ENCODE assay signal across 15 cellular contexts in the genomic region with DNA sequence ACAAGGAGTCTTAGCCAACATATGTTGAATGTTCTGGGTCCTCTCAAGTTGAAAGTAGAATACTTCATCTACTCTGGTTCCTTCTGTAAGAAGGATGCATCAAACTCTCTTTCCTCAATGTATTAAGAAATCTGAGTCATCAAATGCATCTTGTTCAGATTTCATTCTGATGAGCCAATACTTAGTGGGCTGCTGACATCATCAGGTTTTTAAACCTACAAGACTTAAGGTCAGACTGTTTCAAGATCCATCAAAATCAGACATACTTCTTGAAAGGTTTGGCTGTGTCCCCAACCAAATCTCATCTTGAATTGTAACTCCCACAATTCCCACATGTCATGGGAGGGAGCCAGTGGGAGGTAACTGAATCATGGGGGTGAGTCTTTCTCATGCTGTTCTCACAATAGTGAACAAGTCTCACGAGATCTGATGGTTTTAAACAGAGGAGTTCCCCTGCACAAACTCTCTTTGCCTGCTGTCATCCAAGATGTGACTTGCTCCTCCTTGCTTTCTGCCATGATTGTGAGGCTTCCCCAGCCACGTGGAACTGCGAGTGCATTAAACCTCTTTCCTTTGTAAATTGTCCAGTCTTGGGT.
DNase-seq lines count a peak whose midpoint lies in the region; ATAC-seq and TF ChIP-seq lines count a peak whose summit lies in the region.
"Had no signal": no experiment of that assay in that cellular context is flagged by ENCODE, and none has a peak within 500 bp of the region (broad histone marks: within the 10 kb centered on the region; RNA-seq: fewer than 3 reads in every experiment).

No MANE protein-coding gene starts in this region.

- H3K4me1 Mint-ChIP-seq in activated T-cell treated with anti-CD3 and anti-CD28 coated beads, Interleukin-2, amount 50 U/mL, for 4 hours (ENCODE audit: low read depth) = peaks cover 36% of the 10 kb centered on the region

- H3K27me3 ChIP-seq in brain microvascular endothelial cell (replicated peaks) = no peaks in the 10 kb centered on the region
- H3K27me3 ChIP-seq: BLaER1, spleen had no signal

- H3K36me3 Mint-ChIP-seq in activated T-cell treated with anti-CD3 and anti-CD28 coated beads, Interleukin-2, amount 50 U/mL, for 4 hours (ENCODE audit: insufficient read depth) = peaks cover 44% of the 10 kb centered on the region

- H3K4me3 ChIP-seq in brain microvascular endothelial cell (ENCODE audit: low read depth, low read length) = no peak overlapping the region
- no peak overlapping the region for H3K4me3 ChIP-seq in retinal pigment epithelial cell (ENCODE audit: low read length)
- H3K4me3 ChIP-seq: BLaER1, spleen had no signal

- peak; percentile 92 to 93 for ATAC-seq in activated T-cell treated with anti-CD3 and anti-CD28 coated beads, Interleukin-2, amount 50 U/mL, for 4 hours
- ATAC-seq in HG02973 (IDR thresholded peaks at IDR 0.05; ENCODE audit: unreplicated experiment) = no peak

- in situ Hi-C loops in brain microvascular endothelial cell (cut with HindIII; ENCODE audit: low pct_ligation_motif_present, low sequenced_read_pairs) = no loop called here

- no peak overlapping the region for H3K4me3 Mint-ChIP-seq in activated T-cell treated with anti-CD3 and anti-CD28 coated beads, Interleukin-2, amount 50 U/mL, for 4 hours
- H3K4me3 Mint-ChIP-seq: central memory CD8-positive, alpha-beta T cell; stimulated activated naive CD8-positive, alpha-beta T cell treated with anti-CD3 and anti-CD28 coated beads, Interleukin-15, Interleukin-2, amounts not matched to agents 100 ng/mL and 50 ng/mL, for 24 hours had no signal

- TF ChIP-seq CTCF in brain microvascular endothelial cell (IDR thresholded peaks at IDR 0.05; ENCODE audit: low read depth, low read length, missing control alignments) = no peak
- no peak for TF ChIP-seq CTCF in retinal pigment epithelial cell (conservative IDR thresholded peaks at IDR 0.05; ENCODE audit: low read depth, low read length)

- H3K27me3 Mint-ChIP-seq in activated T-cell treated with anti-CD3 and anti-CD28 coated beads, Interleukin-2, amount 50 U/mL, for 4 hours (ENCODE audit: low read depth) = no peaks in the 10 kb centered on the region
- H3K27me3 Mint-ChIP-seq: central memory CD8-positive, alpha-beta T cell; stimulated activated naive CD8-positive, alpha-beta T cell treated with anti-CD3 and anti-CD28 coated beads, Interleukin-15, Interleukin-2, amounts not matched to agents 100 ng/mL and 50 ng/mL, for 24 hours had no signal

- no peaks in the 10 kb centered on the region for H3K36me3 ChIP-seq in brain microvascular endothelial cell (replicated peaks)

- H3K27ac ChIP-seq in brain microvascular endothelial cell = peak overlapping the region; percentile 52
- H3K27ac ChIP-seq: BLaER1, HL-60, spleen had no signal

- H3K9me3 Mint-ChIP-seq in activated T-cell treated with anti-CD3 and anti-CD28 coated beads, Interleukin-2, amount 50 U/mL, for 4 hours = no peaks in the 10 kb centered on the region
- H3K9me3 Mint-ChIP-seq: central memory CD8-positive, alpha-beta T cell had no signal

- no peak for DNase-seq in activated T-cell treated with anti-CD3 and anti-CD28 coated beads, Interleukin-2, amount 50 U/mL, for 4 hours
- DNase-seq in activated T-cell treated with anti-CD3 and anti-CD28 coated beads for 4 hours (no peak), MV-4-11 (lab: John Stamatoyannopoulos, UW) (peak; percentile 43), brain microvascular endothelial cell (peak; percentile 79), retinal pigment epithelial cell (ENCODE audit: low read depth) (peak; percentile 19), hypothalamus (lab: John Stamatoyannopoulos, UW) (no peak), cerebellar nuclear complex (lab: John Stamatoyannopoulos, UW) (no peak)
- DNase-seq: NCI-H2029 treated with DMSO at 0.1 percent for 48 hours, SHP77, spleen had no signal

Comparison
In these comparisons a context has a peak if more than half of its experiments do, and no peak if none do; other contexts are left out.
1. DNase-seq: peak in MV-4-11 (single experiment), brain microvascular endothelial cell (single experiment) and retinal pigment epithelial cell (single experiment); none in activated T-cell treated with anti-CD3 and anti-CD28 coated beads, Interleukin-2, amount 50 U/mL, for 4 hours (single experiment), activated T-cell treated with anti-CD3 and anti-CD28 coated beads for 4 hours (single experiment), hypothalamus (0 of 51) and cerebellar nuclear complex (0 of 2).